ENCODE assay signal across 26 cellular contexts in the genomic region with DNA sequence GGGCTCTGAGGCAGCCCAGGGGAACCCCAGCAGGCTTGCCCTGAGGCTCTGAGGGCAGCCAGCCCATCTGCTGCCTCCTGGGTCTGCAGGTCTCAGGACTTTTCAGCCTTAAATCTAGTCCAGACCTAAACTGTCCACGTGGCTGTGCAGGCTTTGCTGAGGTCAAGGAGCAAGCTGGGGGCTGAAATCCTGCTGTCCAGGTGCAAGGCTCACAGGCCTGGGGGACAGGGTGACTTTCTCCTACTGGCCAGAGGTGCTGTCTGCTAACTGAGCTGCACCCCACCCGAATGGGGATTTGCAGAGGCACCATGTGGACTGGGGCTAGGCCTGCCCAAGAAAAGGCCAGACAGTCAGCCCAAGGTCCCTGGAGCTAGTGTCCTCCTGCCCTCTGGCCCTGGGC. TPM values are rescaled to one million over a fixed set of nuclear protein-coding genes. Genes with fewer than 3 reads are reported as not detected.
"Had no signal": no experiment of that assay in that cellular context is flagged by ENCODE, and none has a peak within 500 bp of the region (broad histone marks: within the 10 kb centered on the region; RNA-seq: fewer than 3 reads in every experiment).

No MANE protein-coding gene starts in this region.

- H3K36me3 Mint-ChIP-seq: activated naive CD4-positive, alpha-beta T cell treated with anti-CD3 and anti-CD28 coated beads, Interleukin-2, amount 50 U/mL, for 24 hours; mesothelial cell of epicardium; naive B cell; type B pancreatic cell had no signal

- ATAC-seq: activated CD8-positive, alpha-beta T cell treated with anti-CD3 and anti-CD28 coated beads for 36 hours; activated naive CD8-positive, alpha-beta T cell treated with anti-CD3 and anti-CD28 coated beads, Interleukin-2, amount 50 U/mL, for 24 hours; activated T-cell treated with anti-CD3 and anti-CD28 coated beads, Interleukin-2, amount 50 U/mL, for 4 hours; pancreas; stimulated activated naive CD8-positive, alpha-beta T cell treated with anti-CD3 and anti-CD28 coated beads, Interleukin-15, Interleukin-2, amounts not matched to agents 100 U/mL and 50 U/mL, for 24 hours had no signal

- H3K27ac Mint-ChIP-seq: activated B cell treated with CpG ODN at 0.5 μM for 24 hours; activated CD8-positive, alpha-beta T cell treated with anti-CD3 and anti-CD28 coated beads for 36 hours; activated naive CD4-positive, alpha-beta T cell treated with anti-CD3 and anti-CD28 coated beads, Interleukin-2, amount 50 U/mL, for 24 hours; activated naive CD8-positive, alpha-beta T cell treated with anti-CD3 and anti-CD28 coated beads, Interleukin-2, amount 50 U/mL, for 24 hours; activated T-helper 2 cell treated with anti-CD3 and anti-CD28 coated beads, Interferon-gamma antibody, Interleukin-2, Interleukin-4, amounts not matched to agents 10 μg/mL and 5 μg/mL and 100 μg/mL, durations not matched to agents 14 hours and 24 hours and 36 hours; dendritic cell treated with granulocyte-macrophage colony-stimulating factor and Interleukin-4, amounts not matched to agents 40 ng/mL and 50 ng/mL, for 4 days; mesothelial cell of epicardium; naive B cell; nephron progenitor cell; type B pancreatic cell had no signal

- H3K4me1 Mint-ChIP-seq: activated B cell treated with CpG ODN at 0.5 μM for 24 hours; activated naive CD4-positive, alpha-beta T cell treated with anti-CD3 and anti-CD28 coated beads, Interleukin-2, amount 50 U/mL, for 24 hours; activated naive CD8-positive, alpha-beta T cell treated with anti-CD3 and anti-CD28 coated beads, Interleukin-2, amount 50 U/mL, for 24 hours; naive B cell had no signal

- H3K4me3 ChIP-seq: breast epithelium, left lung, pancreas, prostate gland, testis had no signal

- H3K27ac ChIP-seq: breast epithelium, epithelial cell of prostate, left lung, pancreas, prostate gland, testis had no signal

- DNase-seq: activated B cell treated with CpG ODN at 0.5 μM for 24 hours; activated CD4-positive, alpha-beta T cell treated with anti-CD3 and anti-CD28 coated beads, Interleukin-2, amount 50 U/mL, for 1 hour; activated CD8-positive, alpha-beta T cell treated with anti-CD3 and anti-CD28 coated beads for 36 hours; activated naive CD8-positive, alpha-beta T cell treated with anti-CD3 and anti-CD28 coated beads, Interleukin-2, amount 50 U/mL, for 24 hours; activated T-cell treated with anti-CD3 and anti-CD28 coated beads, Interleukin-2, amount 50 U/mL, for 4 hours; central memory CD4-positive, alpha-beta T cell; kidney glomerular epithelial cell; left lung; mammary epithelial cell; naive B cell; nephron progenitor cell; nucleus accumbens; stimulated activated CD4-positive, alpha-beta T cell treated with anti-CD3 and anti-CD28 coated beads, Interleukin-15, amount 100 ng/mL, for 24 hours; stimulated activated naive CD8-positive, alpha-beta T cell treated with anti-CD3 and anti-CD28 coated beads, Interleukin-15, Interleukin-2, amounts not matched to agents 100 U/mL and 50 U/mL, for 24 hours; T-helper 2 cell; testis had no signal

- H3K27me3 ChIP-seq: breast epithelium, left lung, pancreas, testis had no signal

- H3K4me3 Mint-ChIP-seq: activated B cell treated with CpG ODN at 0.5 μM for 24 hours; activated CD8-positive, alpha-beta T cell treated with anti-CD3 and anti-CD28 coated beads for 36 hours; activated naive CD4-positive, alpha-beta T cell treated with anti-CD3 and anti-CD28 coated beads, Interleukin-2, amount 50 U/mL, for 24 hours; activated naive CD8-positive, alpha-beta T cell treated with anti-CD3 and anti-CD28 coated beads, Interleukin-2, amount 50 U/mL, for 24 hours; activated T-cell treated with anti-CD3 and anti-CD28 coated beads, Interleukin-2, amount 50 U/mL, for 4 hours; dendritic cell treated with granulocyte-macrophage colony-stimulating factor and Interleukin-4, amounts not matched to agents 40 ng/mL and 50 ng/mL, for 4 days; mesothelial cell of epicardium; naive B cell; nephron progenitor cell; type B pancreatic cell had no signal

- H3K9me3 ChIP-seq: breast epithelium, left lung, pancreas, prostate gland, testis had no signal

- H3K27me3 Mint-ChIP-seq: activated B cell treated with CpG ODN at 0.5 μM for 24 hours; activated CD8-positive, alpha-beta T cell treated with anti-CD3 and anti-CD28 coated beads for 36 hours; activated naive CD4-positive, alpha-beta T cell treated with anti-CD3 and anti-CD28 coated beads, Interleukin-2, amount 50 U/mL, for 24 hours; activated naive CD8-positive, alpha-beta T cell treated with anti-CD3 and anti-CD28 coated beads, Interleukin-2, amount 50 U/mL, for 24 hours; type B pancreatic cell had no signal

- H3K36me3 ChIP-seq: breast epithelium, left lung, pancreas, prostate gland had no signal

- FAIRE-seq: frontal cortex, pancreas had no signal

- H3K9me3 Mint-ChIP-seq: activated B cell treated with CpG ODN at 0.5 μM for 24 hours; activated CD8-positive, alpha-beta T cell treated with anti-CD3 and anti-CD28 coated beads for 36 hours; activated naive CD4-positive, alpha-beta T cell treated with anti-CD3 and anti-CD28 coated beads, Interleukin-2, amount 50 U/mL, for 24 hours; activated naive CD8-positive, alpha-beta T cell treated with anti-CD3 and anti-CD28 coated beads, Interleukin-2, amount 50 U/mL, for 24 hours; activated T-cell treated with anti-CD3 and anti-CD28 coated beads, Interleukin-2, amount 50 U/mL, for 4 hours; activated T-helper 2 cell treated with anti-CD3 and anti-CD28 coated beads, Interferon-gamma antibody, Interleukin-2, Interleukin-4, amounts not matched to agents 10 μg/mL and 5 μg/mL and 100 μg/mL, durations not matched to agents 14 hours and 24 hours and 36 hours; dendritic cell treated with granulocyte-macrophage colony-stimulating factor and Interleukin-4, amounts not matched to agents 40 ng/mL and 50 ng/mL, for 4 days; mesothelial cell of epicardium; naive B cell; nephron progenitor cell; type B pancreatic cell had no signal

RNA-seq across cellular contexts. Expression of a gene that starts 32.1 kb away (rescaled TPM):
- total RNA-seq: activated B cell treated with CpG ODN at 0.5 μM for 24 hours had no signal
